9 cellular contexts compared by ENCODE assay signal in genomic region chr2:161063946-161064306, GRCh38.
A peak's percentile ranks its signal among the peaks of the same experiment; 100 is the strongest.
DNase-seq lines count a peak whose midpoint lies in the region; ATAC-seq, FAIRE-seq and TF ChIP-seq lines count a peak whose summit lies in the region.
"Had no signal": no experiment of that assay in that cellular context is flagged by ENCODE, and none has a peak within 500 bp of the region (broad histone marks: within the 10 kb centered on the region; RNA-seq: fewer than 3 reads in every experiment).

No MANE protein-coding gene starts in this region.

- peak; percentile 22 for ATAC-seq in GM18499 (IDR thresholded peaks at IDR 0.05; ENCODE audit: insufficient read depth, unreplicated experiment)
- ATAC-seq in GM21526 (IDR thresholded peaks at IDR 0.05; ENCODE audit: low FRiP score, unreplicated experiment), result peak; percentile 33
- peak; percentile 51 for ATAC-seq in HG03432 (IDR thresholded peaks at IDR 0.05; ENCODE audit: unreplicated experiment)

- no peaks in the 10 kb centered on the region for H3K79me2 ChIP-seq in endothelial cell of umbilical vein (ENCODE audit: control insufficient read depth, insufficient read depth, low read length)

- intact Hi-C loops in endothelial cell of umbilical vein (cut with micrococcal nuclease), result loop anchor here (1.0 to 5.0 kb wide), 4 partner anchors 96 to 954 kb away; partner anchors contain the start of gene TANK

- H3K27ac ChIP-seq in endothelial cell of umbilical vein (ENCODE audit: insufficient read depth, low read depth, low read length), result no peak overlapping the region
- H3K27ac ChIP-seq in effector memory CD4-positive, alpha-beta T cell (ENCODE audit: insufficient read depth, low read length, poor library complexity, severe bottlenecking), result no peak overlapping the region

- DNase-seq in endothelial cell of umbilical vein (ENCODE audit: low read depth, low spot score) (no peak), GM13977 (ENCODE audit: low spot score) (no peak), SW 1271 (lab: John Stamatoyannopoulos, UW) (no peak), cerebellar nuclear complex (lab: John Stamatoyannopoulos, UW) (no peak)
- DNase-seq in effector memory CD4-positive, alpha-beta T cell, result no peak
- DNase-seq: SIG-M5 had no signal

- TF ChIP-seq POLR2A in endothelial cell of umbilical vein (IDR thresholded peaks at IDR 0.05; ENCODE audit: low read depth, low read length), result no peak

- H3K4me3 ChIP-seq in endothelial cell of umbilical vein (replicated peaks in 1 of 3; ENCODE audit: insufficient read depth in 1 of 3, low read depth in 1 of 3, low read length in 3 of 3), result no peak overlapping the region
- no peak overlapping the region for H3K4me3 ChIP-seq in effector memory CD4-positive, alpha-beta T cell (ENCODE audit: insufficient read depth, low read depth, low read length, poor library complexity, severe bottlenecking)

- BruUV-seq in endothelial cell of umbilical vein (replicated peaks; lab: Mats Ljungman, UMichigan), result no TSS peak

- no peaks in the 10 kb centered on the region for H3K27me3 ChIP-seq in endothelial cell of umbilical vein (ENCODE audit: control insufficient read depth in 2 of 2, insufficient read depth in 2 of 2, low read length in 2 of 2)
- H3K27me3 ChIP-seq in effector memory CD4-positive, alpha-beta T cell (replicated peaks; ENCODE audit: control insufficient read depth, insufficient read depth, low read length, poor library complexity, severe bottlenecking), result no peaks in the 10 kb centered on the region

- H3K4me2 ChIP-seq in endothelial cell of umbilical vein (ENCODE audit: insufficient read depth, low read length), result no peak overlapping the region

- in situ Hi-C loops in GM13977 (cut with MboI; ENCODE audit: low pct_unique_long_range_greater_than_20kb, low sequenced_read_pairs, unreplicated experiment), result no loop called here

- TF ChIP-seq CTCF in endothelial cell of umbilical vein (IDR thresholded peaks at IDR 0.05; ENCODE audit: extremely low read depth in 1 of 2, insufficient read depth in 1 of 2, low read depth in 1 of 2, low read length in 2 of 2), result no peak
- TF ChIP-seq CTCF in GM13977 (IDR thresholded peaks at IDR 0.05; ENCODE audit: extremely low read depth, insufficient read depth, missing control alignments), result no peak

- no peak overlapping the region for H3K9ac ChIP-seq in endothelial cell of umbilical vein (replicated peaks; ENCODE audit: extremely low read depth, insufficient read depth, low read length)

- POLR2A ChIA-PET in endothelial cell of umbilical vein (lab: Charles Lee), result interaction anchor here (0.6 to 0.9 kb wide), 2 partner anchors 13 to 951 kb away, joined by 3 to 5 read pairs; no protein-coding TSS in a partner anchor

- H3K9me3 ChIP-seq in endothelial cell of umbilical vein (replicated peaks; ENCODE audit: control insufficient read depth, insufficient read depth, low read length), result no peaks in the 10 kb centered on the region
- no peaks in the 10 kb centered on the region for H3K9me3 ChIP-seq in effector memory CD4-positive, alpha-beta T cell (ENCODE audit: control insufficient read depth, low read length)

- dilution Hi-C loops in endothelial cell of umbilical vein (cut with MboI; ENCODE audit: extremely low pct_ligation_motif_present, low sequenced_read_pairs), result no loop called here

- no peaks in the 10 kb centered on the region for H3K36me3 ChIP-seq in endothelial cell of umbilical vein (ENCODE audit: control insufficient read depth in 2 of 2, extremely low read depth in 1 of 2, insufficient read depth in 2 of 2, low read length in 2 of 2)
- no peaks in the 10 kb centered on the region for H3K36me3 ChIP-seq in effector memory CD4-positive, alpha-beta T cell (ENCODE audit: control insufficient read depth, insufficient read depth, low read length)

- CTCF ChIA-PET in endothelial cell of umbilical vein (lab: Charles Lee), result interaction anchor here (0.5 to 4.1 kb wide), 102 partner anchors 8 to 1180 kb away, joined by 3 to 48 read pairs (median 4); partner anchors contain the start of gene TANK

- no peaks in the 10 kb centered on the region for H4K20me1 ChIP-seq in endothelial cell of umbilical vein (replicated peaks; ENCODE audit: control insufficient read depth, extremely low read depth, insufficient read depth, low read length)

- peak overlapping the region; percentile 59 for H2AFZ ChIP-seq in endothelial cell of umbilical vein (ENCODE audit: low read depth, low read length)

- peak; percentile 21 for FAIRE-seq in endothelial cell of umbilical vein (lab: Jason Lieb, UNC)

- peaks cover 4% of the 10 kb centered on the region for H3K4me1 ChIP-seq in endothelial cell of umbilical vein (ENCODE audit: control insufficient read depth, extremely low read depth, insufficient read depth, low read length)
- no peaks in the 10 kb centered on the region for H3K4me1 ChIP-seq in effector memory CD4-positive, alpha-beta T cell (ENCODE audit: control insufficient read depth, insufficient read depth, low read length, poor library complexity, severe bottlenecking)

- no peaks in the 10 kb centered on the region for H3K9me1 ChIP-seq in endothelial cell of umbilical vein (replicated peaks; ENCODE audit: control insufficient read depth, extremely low read depth, insufficient read depth, low read length)

TF ChIP-seq in endothelial cell of umbilical vein, 7 proteins besides CTCF, POLR2A, EP300 and RAD21:
- TF ChIP-seq EZH2 (IDR thresholded peaks at IDR 0.05; ENCODE audit: borderline replicate concordance, low read depth, low read length, severe bottlenecking), result no peak
- TF ChIP-seq POLR2AphosphoS5 (IDR thresholded peaks at IDR 0.05; ENCODE audit: insufficient read depth, low read depth, low read length), result no peak
- TF ChIP-seq MAX (IDR thresholded peaks at IDR 0.05; ENCODE audit: insufficient read depth, insufficient read length), result no peak
- TF ChIP-seq FOS (IDR thresholded peaks at IDR 0.05; ENCODE audit: borderline replicate concordance, insufficient read depth, low read length), result no peak
- no peak for TF ChIP-seq GATA2 (IDR thresholded peaks at IDR 0.05; ENCODE audit: insufficient read depth, insufficient read length, low read depth, low read length)
- no peak for TF ChIP-seq JUN (IDR thresholded peaks at IDR 0.05; ENCODE audit: borderline replicate concordance, insufficient read depth, insufficient read length, low read depth)
- no peak for TF ChIP-seq MYC (IDR thresholded peaks at IDR 0.05; ENCODE audit: low read depth, low read length)
TF ChIP-seq in endothelial cell of umbilical vein: peak in this region for 0.
